In genomic region chr14:90757452-90757851, GRCh38 we compare ENCODE assay signal across 10 cellular contexts. TPM values are rescaled to one million over a fixed set of nuclear protein-coding genes. Genes with fewer than 3 reads are reported as not detected.
DNase-seq lines count a peak whose midpoint lies in the region; ATAC-seq and TF ChIP-seq lines count a peak whose summit lies in the region.
"Had no signal": no experiment of that assay in that cellular context is flagged by ENCODE, and none has a peak within 500 bp of the region (broad histone marks: within the 10 kb centered on the region; RNA-seq: fewer than 3 reads in every experiment).

No MANE protein-coding gene starts in this region.

- intact Hi-C loops in naive thymus-derived CD4-positive, alpha-beta T cell (cut with micrococcal nuclease), result loop anchor here (5.0 kb wide), 4 partner anchors 305 to 500 kb away; partner anchors contain the start of genes PSMC1 (in 1 of the 2) and RPS6KA5 (in 1 of the 2)

- peak overlapping the region; percentile 10 for H3K27ac Mint-ChIP-seq in stimulated activated naive CD8-positive, alpha-beta T cell treated with anti-CD3 and anti-CD28 coated beads, Interleukin-15, Interleukin-2, amounts not matched to agents 100 ng/mL and 50 ng/mL, for 24 hours
- H3K27ac Mint-ChIP-seq in naive thymus-derived CD4-positive, alpha-beta T cell, result peak overlapping the region in 8 of 9 donors; percentile 77 to 95 (median 90)

- ATAC-seq in stimulated activated naive CD8-positive, alpha-beta T cell treated with anti-CD3 and anti-CD28 coated beads, Interleukin-15, Interleukin-2, amounts not matched to agents 100 U/mL and 50 U/mL, for 24 hours, result no peak
- no peak for ATAC-seq in naive thymus-derived CD4-positive, alpha-beta T cell
- ATAC-seq in HG03432 (IDR thresholded peaks at IDR 0.05; ENCODE audit: unreplicated experiment) (no peak), GM21515 (IDR thresholded peaks at IDR 0.05; ENCODE audit: unreplicated experiment) (no peak)

- CTCF ChIA-PET in naive thymus-derived CD4-positive, alpha-beta T cell (lab: Charles Lee), result interaction anchor here (1.3 to 3.3 kb wide), 3 partner anchors 61 to 389 kb away, joined by 4 to 22 read pairs (median 5); no protein-coding TSS in a partner anchor

- no peaks in the 10 kb centered on the region for H4K20me1 ChIP-seq in smooth muscle cell (ENCODE audit: low read depth)

- H3K4me1 ChIP-seq in naive thymus-derived CD4-positive, alpha-beta T cell (ENCODE audit: control insufficient read depth in 2 of 2, insufficient read depth in 2 of 2, low read length in 2 of 2), result peaks cover 7 to 21% of the 10 kb centered on the region in 2 donors
- H3K4me1 ChIP-seq in smooth muscle cell (ENCODE audit: low read depth), result peaks cover 6% of the 10 kb centered on the region

- TF ChIP-seq CTCF in smooth muscle cell (IDR thresholded peaks at IDR 0.05; ENCODE audit: borderline replicate concordance, insufficient read depth, poor library complexity, severe bottlenecking), result no peak

- H3K36me3 Mint-ChIP-seq in stimulated activated naive CD8-positive, alpha-beta T cell treated with anti-CD3 and anti-CD28 coated beads, Interleukin-15, Interleukin-2, amounts not matched to agents 100 ng/mL and 50 ng/mL, for 24 hours (ENCODE audit: low read depth), result no peaks in the 10 kb centered on the region
- peaks cover under 1 to 4% (median 2%) of the 10 kb centered on the region in 5 donors for H3K36me3 Mint-ChIP-seq in naive thymus-derived CD4-positive, alpha-beta T cell

- peak overlapping the region; percentile 74 for H3K4me3 Mint-ChIP-seq in stimulated activated naive CD8-positive, alpha-beta T cell treated with anti-CD3 and anti-CD28 coated beads, Interleukin-15, Interleukin-2, amounts not matched to agents 100 ng/mL and 50 ng/mL, for 24 hours
- H3K4me3 Mint-ChIP-seq in naive thymus-derived CD4-positive, alpha-beta T cell, result peak overlapping the region; percentile 75 to 92 (median 86)

- no peaks in the 10 kb centered on the region for H3K36me3 ChIP-seq in naive thymus-derived CD4-positive, alpha-beta T cell (ENCODE audit: control insufficient read depth in 2 of 3, insufficient read depth in 3 of 3, low read length in 3 of 3)
- H3K36me3 ChIP-seq in smooth muscle cell (ENCODE audit: low read depth), result peaks cover under 1% of the 10 kb centered on the region
- H3K36me3 ChIP-seq: left lung had no signal

- H3K9me3 ChIP-seq in naive thymus-derived CD4-positive, alpha-beta T cell (ENCODE audit: control insufficient read depth in 2 of 3, low read length in 3 of 3), result no peaks in the 10 kb centered on the region
- H3K9me3 ChIP-seq in smooth muscle cell (replicated peaks; ENCODE audit: low read depth), result no peaks in the 10 kb centered on the region
- H3K9me3 ChIP-seq: left lung had no signal

- peaks cover 12% of the 10 kb centered on the region for H3K27me3 Mint-ChIP-seq in stimulated activated naive CD8-positive, alpha-beta T cell treated with anti-CD3 and anti-CD28 coated beads, Interleukin-15, Interleukin-2, amounts not matched to agents 100 ng/mL and 50 ng/mL, for 24 hours
- peaks cover 0 to 28% (median 2%) of the 10 kb centered on the region in 5 donors for H3K27me3 Mint-ChIP-seq in naive thymus-derived CD4-positive, alpha-beta T cell

- DNase-seq in stimulated activated naive CD8-positive, alpha-beta T cell treated with anti-CD3 and anti-CD28 coated beads, Interleukin-15, Interleukin-2, amounts not matched to agents 100 U/mL and 50 U/mL, for 24 hours, result no peak
- peak in 51 of 61 donors; percentile 14 to 89 (median 59) for DNase-seq in caudate nucleus (lab: John Stamatoyannopoulos, UW)
- DNase-seq in naive thymus-derived CD4-positive, alpha-beta T cell, result peak in 1 of 9 donors; percentile 5
- DNase-seq in smooth muscle cell (lab: John Stamatoyannopoulos, UW; ENCODE audit: unreplicated experiment), result no peak
- DNase-seq in KG1 (lab: John Stamatoyannopoulos, UW), result no peak
- DNase-seq: aorta, left lung had no signal

- peaks cover 3% of the 10 kb centered on the region for H3K9me3 Mint-ChIP-seq in stimulated activated naive CD8-positive, alpha-beta T cell treated with anti-CD3 and anti-CD28 coated beads, Interleukin-15, Interleukin-2, amounts not matched to agents 100 ng/mL and 50 ng/mL, for 24 hours
- H3K9me3 Mint-ChIP-seq in naive thymus-derived CD4-positive, alpha-beta T cell, result peaks cover under 1 to 4% (median 2%) of the 10 kb centered on the region in 11 donors

- H3K79me2 ChIP-seq in smooth muscle cell (ENCODE audit: low read depth), result no peaks in the 10 kb centered on the region

- 91% methylated on average over 3 of the region's 3 CpGs for WGBS in smooth muscle cell (ENCODE audit: low lambda C conversion rate)

- H3K27ac ChIP-seq in caudate nucleus (ENCODE audit: low read depth, low read length), result peak overlapping the region; percentile 94
- H3K27ac ChIP-seq in naive thymus-derived CD4-positive, alpha-beta T cell (ENCODE audit: low read depth, low read length), result peak overlapping the region; percentile 74
- no peak overlapping the region for H3K27ac ChIP-seq in smooth muscle cell (ENCODE audit: low read depth)

- H3K4me1 Mint-ChIP-seq in stimulated activated naive CD8-positive, alpha-beta T cell treated with anti-CD3 and anti-CD28 coated beads, Interleukin-15, Interleukin-2, amounts not matched to agents 100 ng/mL and 50 ng/mL, for 24 hours (ENCODE audit: low read depth), result peaks cover 23% of the 10 kb centered on the region
- peaks cover 12 to 29% (median 23%) of the 10 kb centered on the region in 7 donors for H3K4me1 Mint-ChIP-seq in naive thymus-derived CD4-positive, alpha-beta T cell

- no peak overlapping the region for H3K4me2 ChIP-seq in smooth muscle cell

- no peak overlapping the region for H3K9ac ChIP-seq in smooth muscle cell (ENCODE audit: low read depth)

- H2AFZ ChIP-seq in smooth muscle cell (ENCODE audit: low read depth), result no peak overlapping the region

- POLR2A ChIA-PET in naive thymus-derived CD4-positive, alpha-beta T cell (lab: Charles Lee), result interaction anchor here (0.6 to 4.8 kb wide), 4 partner anchors 41 to 374 kb away, joined by 5 to 58 read pairs (median 14); partner anchors contain the start of gene CALM1

- H3K27me3 ChIP-seq in naive thymus-derived CD4-positive, alpha-beta T cell (ENCODE audit: control insufficient read depth in 2 of 2, insufficient read depth in 2 of 2, low read length in 2 of 2), result no peaks in the 10 kb centered on the region
- H3K27me3 ChIP-seq in smooth muscle cell (ENCODE audit: low read depth), result no peaks in the 10 kb centered on the region
- H3K27me3 ChIP-seq: left lung had no signal

- H3K4me3 ChIP-seq in naive thymus-derived CD4-positive, alpha-beta T cell (ENCODE audit: low read length), result peak overlapping the region; percentile 77
- no peak overlapping the region for H3K4me3 ChIP-seq in smooth muscle cell

- peaks cover 8% of the 10 kb centered on the region for H3F3A ChIP-seq in smooth muscle cell (ENCODE audit: low read depth)

RNA-seq across cellular contexts. Expression of gene TTC7B, which starts 58.8 kb away (rescaled TPM):
- 1 to 10 TPM in 3 of 5 experiments, under 1 TPM in 1, not detected in 1; 0.65 to 9.5 (median 5.0) TPM for total RNA-seq in naive thymus-derived CD4-positive, alpha-beta T cell
- polyA plus RNA-seq in naive thymus-derived CD4-positive, alpha-beta T cell, result under 1 TPM in 1 of 2 donors, not detected in 1; 0.08 TPM
- total RNA-seq in smooth muscle cell, result 22.1 and 29.2 TPM in 2 replicates
- polyA plus RNA-seq in smooth muscle cell, result 34.5 and 54.1 TPM in 2 replicates

Comparison
In these comparisons a context has a peak if more than half of its experiments do, and no peak if none do; other contexts are left out.
1. DNase-seq: peak in caudate nucleus (51 of 61); none in stimulated activated naive CD8-positive, alpha-beta T cell treated with anti-CD3 and anti-CD28 coated beads, Interleukin-15, Interleukin-2, amounts not matched to agents 100 U/mL and 50 U/mL, for 24 hours (single experiment), smooth muscle cell (single experiment) and KG1 (single experiment).